In the genomic region with DNA sequence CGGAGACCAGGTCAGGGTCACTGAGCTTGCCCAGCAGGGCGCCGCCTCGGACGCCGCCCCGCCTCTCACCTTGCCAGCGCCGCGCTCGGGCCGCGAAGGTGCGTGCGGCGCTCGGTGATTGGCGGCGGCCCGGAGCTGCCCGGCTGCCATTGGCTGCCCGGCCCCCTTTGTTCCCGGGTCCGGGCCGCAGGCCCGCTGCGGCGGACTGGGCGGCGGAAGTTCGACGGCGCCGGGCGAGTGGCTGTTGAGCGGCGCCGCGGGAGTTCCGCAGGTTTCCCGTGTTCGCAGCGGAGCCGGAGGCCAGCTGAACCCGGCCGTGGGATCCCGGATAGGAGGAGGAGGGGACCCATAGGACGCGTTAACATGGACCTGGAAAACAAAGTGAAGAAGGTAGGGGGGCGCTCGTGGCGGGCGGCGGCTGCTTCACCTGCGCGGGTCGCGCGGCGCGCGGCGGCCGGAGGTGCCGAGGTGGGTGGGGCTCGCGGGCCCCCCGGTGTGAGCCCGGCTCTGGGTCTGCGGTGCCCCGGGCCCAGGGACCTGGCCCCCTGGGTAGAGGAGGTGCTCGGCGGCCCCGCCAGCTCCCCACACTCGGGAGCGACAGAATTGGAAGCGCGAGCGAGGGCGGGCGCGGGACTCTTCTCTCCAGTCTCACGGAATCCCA, we compare ENCODE assay signal across 8 cellular contexts. TPM values are rescaled to one million over a fixed set of nuclear protein-coding genes. Genes with fewer than 3 reads are reported as not detected.
DNase-seq lines count a peak whose midpoint lies in the region; ATAC-seq, FAIRE-seq and TF ChIP-seq lines count a peak whose summit lies in the region.

A gene with protein sequence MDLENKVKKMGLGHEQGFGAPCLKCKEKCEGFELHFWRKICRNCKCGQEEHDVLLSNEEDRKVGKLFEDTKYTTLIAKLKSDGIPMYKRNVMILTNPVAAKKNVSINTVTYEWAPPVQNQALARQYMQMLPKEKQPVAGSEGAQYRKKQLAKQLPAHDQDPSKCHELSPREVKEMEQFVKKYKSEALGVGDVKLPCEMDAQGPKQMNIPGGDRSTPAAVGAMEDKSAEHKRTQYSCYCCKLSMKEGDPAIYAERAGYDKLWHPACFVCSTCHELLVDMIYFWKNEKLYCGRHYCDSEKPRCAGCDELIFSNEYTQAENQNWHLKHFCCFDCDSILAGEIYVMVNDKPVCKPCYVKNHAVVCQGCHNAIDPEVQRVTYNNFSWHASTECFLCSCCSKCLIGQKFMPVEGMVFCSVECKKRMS (plus strand): TSS at position 195 of the 661 bp plus-strand sequence. CDS start 169 bp downstream, at position 364.

- H3K27ac Mint-ChIP-seq in activated T-helper 17 cell treated with anti-CD3 and anti-CD28 coated beads, Interleukin-2, amount 50 U/mL, for 72 hours, result peak within 1 kb of the TSS; percentile 92

- H3K36me3 ChIP-seq in BLaER1 treated with 17β-estradiol and CSF1 and Interleukin-3, amounts not matched to agents 10 nM and 100 nM, result no peaks in the 10 kb centered on the region; a peak in 1 of 22 replicates
- H3K36me3 ChIP-seq in ovary (no peaks in the 10 kb centered on the region), upper lobe of right lung (no peaks in the 10 kb centered on the region)

- ATAC-seq in HG03439 (IDR thresholded peaks at IDR 0.05; ENCODE audit: unreplicated experiment), result peak; percentile 91
- peak; percentile 84 for ATAC-seq in activated T-helper 17 cell treated with anti-CD3 and anti-CD28 coated beads, Interleukin-2, amount 50 U/mL, for 72 hours (replicated peaks)
- peak; percentile 96 for ATAC-seq in upper lobe of right lung

- H3K9ac ChIP-seq in BLaER1 treated with 17β-estradiol and CSF1 and Interleukin-3, amounts not matched to agents 10 nM and 100 nM, result peak within 1 kb of the TSS in 10 of 11 experiments; percentile 53 to 75 (median 66); a peak in 19 of 22 replicates

- no peak for TF ChIP-seq EP300 in ovary (IDR thresholded peaks at IDR 0.05)

- H3K4me3 Mint-ChIP-seq in activated T-helper 17 cell treated with anti-CD3 and anti-CD28 coated beads, Interleukin-2, amount 50 U/mL, for 72 hours, result peak within 1 kb of the TSS; percentile 92

- FAIRE-seq in GM19239 (lab: Jason Lieb, UNC) (peak; percentile 70), RCC 7860 (lab: Jason Lieb, UNC) (no peak), frontal cortex (lab: Jason Lieb, UNC) (no peak)

- peaks cover 28% of the 10 kb centered on the region for H3K36me3 Mint-ChIP-seq in activated T-helper 17 cell treated with anti-CD3 and anti-CD28 coated beads, Interleukin-2, amount 50 U/mL, for 72 hours (ENCODE audit: low read depth)

- WGBS in ovary, 3 donors, result 1 to 2% (median 1%) methylated on average over 60 to 83 of the region's 83 CpGs

- H3K9me3 ChIP-seq in BLaER1 treated with 17β-estradiol and CSF1 and Interleukin-3, amounts not matched to agents 10 nM and 100 nM (replicated peaks in 1 of 11), result peaks cover 10 to 44% (median 21%) of the 10 kb centered on the region in 11 experiments
- H3K9me3 ChIP-seq in ovary, result no peaks in the 10 kb centered on the region
- no peaks in the 10 kb centered on the region for H3K9me3 ChIP-seq in upper lobe of right lung

- peak within 1 kb of the TSS; percentile 71 to 93 (median 82) for H3K4me2 ChIP-seq in BLaER1 treated with 17β-estradiol and CSF1 and Interleukin-3, amounts not matched to agents 10 nM and 100 nM

- no peaks in the 10 kb centered on the region for H3K27me3 Mint-ChIP-seq in activated T-helper 17 cell treated with anti-CD3 and anti-CD28 coated beads, Interleukin-2, amount 50 U/mL, for 72 hours

- H3K4me1 ChIP-seq in BLaER1 treated with 17β-estradiol and CSF1 and Interleukin-3, amounts not matched to agents 10 nM and 100 nM, result peaks cover 39 to 63% (median 57%) of the 10 kb centered on the region in 10 experiments
- peaks cover 3% of the 10 kb centered on the region for H3K4me1 ChIP-seq in ovary (ENCODE audit: insufficient read depth)
- H3K4me1 ChIP-seq in upper lobe of right lung, result no peaks in the 10 kb centered on the region

- H3K4me1 Mint-ChIP-seq in activated T-helper 17 cell treated with anti-CD3 and anti-CD28 coated beads, Interleukin-2, amount 50 U/mL, for 72 hours, result peaks cover 18% of the 10 kb centered on the region

- TF ChIP-seq CTCF in ovary (IDR thresholded peaks at IDR 0.05) (no peak), upper lobe of right lung (IDR thresholded peaks at IDR 0.05) (no peak)

- H3K4me3 ChIP-seq in BLaER1 treated with 17β-estradiol and CSF1 and Interleukin-3, amounts not matched to agents 10 nM and 100 nM, result peak within 1 kb of the TSS; percentile 44 to 66 (median 52)
- peak within 1 kb of the TSS; percentile 55 for H3K4me3 ChIP-seq in ovary
- H3K4me3 ChIP-seq in upper lobe of right lung, result peak within 1 kb of the TSS; percentile 67

- H3K27me3 ChIP-seq in BLaER1 treated with 17β-estradiol and CSF1 and Interleukin-3, amounts not matched to agents 10 nM and 100 nM, result no peaks in the 10 kb centered on the region
- no peaks in the 10 kb centered on the region for H3K27me3 ChIP-seq in ovary
- H3K27me3 ChIP-seq in upper lobe of right lung, result no peaks in the 10 kb centered on the region

- no peak for TF ChIP-seq POLR2A in ovary (IDR thresholded peaks at IDR 0.05)

- no peaks in the 10 kb centered on the region for H3K9me3 Mint-ChIP-seq in activated T-helper 17 cell treated with anti-CD3 and anti-CD28 coated beads, Interleukin-2, amount 50 U/mL, for 72 hours

- DNase-seq in GM19239 (ENCODE audit: insufficient read length, low spot score) (peak; percentile 68), RCC 7860 (ENCODE audit: low spot score) (peak; percentile 68), frontal cortex (ENCODE audit: low spot score in 2 of 2) (peak; percentile 37 to 41), ovary (peak; percentile 11 to 60 (median 37)), upper lobe of right lung (peak; percentile 91)

- intact Hi-C loops in ovary (cut with DNase I) (no loop called here), upper lobe of right lung (cut with DNase I) (no loop called here)

- peak within 1 kb of the TSS; percentile 5 to 87 (median 78); a peak in 21 of 22 replicates for H3K27ac ChIP-seq in BLaER1 treated with 17β-estradiol and CSF1 and Interleukin-3, amounts not matched to agents 10 nM and 100 nM
- peak within 1 kb of the TSS in 1 of 2 donors; percentile 43 for H3K27ac ChIP-seq in ovary
- H3K27ac ChIP-seq in upper lobe of right lung, result peak within 1 kb of the TSS; percentile 93

- H4K20me1 ChIP-seq in BLaER1 treated with 17β-estradiol and CSF1 and Interleukin-3, amounts not matched to agents 10 nM and 100 nM, result no peaks in the 10 kb centered on the region

RNA-seq across cellular contexts. Expression of the gene that starts here (rescaled TPM):
- total RNA-seq in activated T-helper 17 cell treated with anti-CD3 and anti-CD28 coated beads, Interleukin-2, amount 50 U/mL, for 72 hours, result 10 to 100 TPM; 57.6 to 79.4 TPM
- total RNA-seq in frontal cortex (15.9 TPM), ovary (10 to 100 TPM in 4 of 7 donors, 1 to 10 TPM in 3; 6.0 to 52.3 (median 11.0) TPM), upper lobe of right lung (94.0 TPM)
- 10 to 100 TPM; 11.1 to 65.0 TPM for polyA plus RNA-seq in ovary

Comparison
In these comparisons a context has a peak if more than half of its experiments do, and no peak if none do; other contexts are left out.
1. DNase-seq: peak in every context shown above with its lines; median percentile 91 in upper lobe of right lung; 68 in GM19239; 68 in RCC 7860; 39 in frontal cortex; 37 in ovary.